12 cellular contexts compared by ENCODE assay signal in genomic region chr15:78171864-78172472, GRCh38.
"Had no signal": no experiment of that assay in that cellular context is flagged by ENCODE, and none has a peak within 500 bp of the region (broad histone marks: within the 10 kb centered on the region; RNA-seq: fewer than 3 reads in every experiment).

No MANE protein-coding gene starts in this region.

- DNase-seq: activated CD4-positive, CD25-positive, alpha-beta regulatory T cell; activated naive CD4-positive, alpha-beta T cell; aorta; dorsolateral prefrontal cortex; left colon; naive thymus-derived CD4-positive, alpha-beta T cell; stimulated activated CD4-positive, alpha-beta T cell treated with anti-CD3 and anti-CD28 coated beads, Interleukin-2, amount 100 ng/mL, for 48 hours; stimulated activated naive CD4-positive, alpha-beta T cell; T-helper 2 cell had no signal

- H3K79me2 ChIP-seq: parathyroid adenoma had no signal

- H3K27ac ChIP-seq: parathyroid adenoma, upper lobe of left lung had no signal

- H3K9me3 Mint-ChIP-seq: activated CD4-positive, alpha-beta T cell treated with anti-CD3 and anti-CD28 coated beads, Interleukin-2, amount 10 ng/mL, durations not matched to agents 24 days and 14 days had no signal

- H2AFZ ChIP-seq: parathyroid adenoma had no signal

- H3K4me3 ChIP-seq: dorsolateral prefrontal cortex, upper lobe of left lung had no signal

- H3K4me1 ChIP-seq: parathyroid adenoma, upper lobe of left lung had no signal

- H3K9ac ChIP-seq: parathyroid adenoma had no signal

- H3K27me3 Mint-ChIP-seq: activated CD4-positive, alpha-beta T cell treated with anti-CD3 and anti-CD28 coated beads, Interleukin-2, amount 10 ng/mL, durations not matched to agents 24 days and 14 days; naive thymus-derived CD4-positive, alpha-beta T cell had no signal

- H3K9me3 ChIP-seq: upper lobe of left lung had no signal

- H3K27me3 ChIP-seq: dorsolateral prefrontal cortex, upper lobe of left lung had no signal
